In the genomic region with DNA sequence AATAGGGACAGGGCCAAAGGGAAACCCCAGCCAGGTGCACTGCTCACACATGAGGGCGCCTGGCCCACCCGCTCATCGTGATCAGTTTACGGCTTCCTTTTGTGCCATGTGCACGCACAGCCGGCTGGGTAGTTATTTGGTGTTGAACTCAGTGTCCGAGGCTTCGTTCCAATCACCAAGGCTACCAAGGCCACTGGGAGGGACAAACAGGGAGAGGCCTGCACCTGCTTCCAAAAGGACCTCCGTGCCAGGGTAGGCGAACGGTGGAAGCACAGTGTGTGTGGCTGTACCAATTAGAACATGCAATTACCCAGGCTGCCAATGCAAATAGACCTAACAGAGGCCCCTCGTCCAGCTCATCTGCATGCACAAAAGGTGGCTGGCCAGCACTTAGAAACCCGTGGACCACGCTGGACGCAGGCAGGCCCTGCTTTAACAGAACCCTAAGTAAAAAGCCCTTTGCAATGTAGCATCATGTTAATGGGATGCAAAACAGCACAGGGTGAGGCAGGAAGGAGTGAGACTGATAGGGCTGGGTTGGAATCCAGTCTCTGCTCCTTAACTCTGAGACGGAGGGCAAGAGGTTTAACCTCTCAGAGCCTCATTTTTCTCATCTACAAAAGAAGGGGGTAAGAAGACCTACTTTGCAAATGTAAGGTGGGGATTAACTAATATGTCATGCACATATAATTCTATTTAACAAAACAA, we compare ENCODE assay signal across 19 cellular contexts.
DNase-seq lines count a peak whose midpoint lies in the region; ATAC-seq and TF ChIP-seq lines count a peak whose summit lies in the region.
"Had no signal": no experiment of that assay in that cellular context is flagged by ENCODE, and none has a peak within 500 bp of the region (broad histone marks: within the 10 kb centered on the region; RNA-seq: fewer than 3 reads in every experiment).

No MANE protein-coding gene starts in this region.

- DNase-seq in NCI-H510A (lab: John Stamatoyannopoulos, UW), result peak; percentile 68
- peak; percentile 21 for DNase-seq in cerebellar cortex (ENCODE audit: low spot score)
- no peak for DNase-seq in neural progenitor cell (ENCODE audit: low spot score)
- no peak for DNase-seq in naive thymus-derived CD4-positive, alpha-beta T cell
- no peak for DNase-seq in dedifferentiated amniotic fluid mesenchymal stem cell (ENCODE audit: extremely low spot score)
- DNase-seq in stimulated activated naive CD8-positive, alpha-beta T cell treated with anti-CD3 and anti-CD28 coated beads, Interleukin-15, Interleukin-2, amounts not matched to agents 100 U/mL and 50 U/mL, for 24 hours, result no peak
- DNase-seq: activated CD4-positive, alpha-beta memory T cell treated with anti-CD3 and anti-CD28 coated beads for 36 hours; activated naive CD8-positive, alpha-beta T cell treated with anti-CD3 and anti-CD28 coated beads, Interleukin-2, amount 50 U/mL, for 24 hours; cerebellar nuclear complex; foreskin keratinocyte; HFFc6; IMR-90; NCI-H345; occipital lobe; OCI-M1; stimulated activated naive B cell treated with anti-CD40 and anti-IgM and Interleukin-4, amounts not matched to agents 10 μg/mL and 1 μg/mL and 100 μg/mL, for 72 hours had no signal

- H3F3A ChIP-seq in DOHH2 (ENCODE audit: control insufficient read depth, insufficient read depth) (no peaks in the 10 kb centered on the region), neural progenitor cell (ENCODE audit: low read depth) (no peaks in the 10 kb centered on the region)

- H3K9me3 ChIP-seq in DOHH2 (ENCODE audit: control insufficient read depth, insufficient read depth, low read length) (no peaks in the 10 kb centered on the region), neural progenitor cell (ENCODE audit: low read depth) (no peaks in the 10 kb centered on the region)
- no peaks in the 10 kb centered on the region for H3K9me3 ChIP-seq in naive thymus-derived CD4-positive, alpha-beta T cell (ENCODE audit: control insufficient read depth in 2 of 3, low read length in 3 of 3)

- H3K4me2 ChIP-seq in DOHH2 (ENCODE audit: low read length) (peak overlapping the region; percentile 2), neural progenitor cell (no peak overlapping the region)

- no peak for ATAC-seq in naive thymus-derived CD4-positive, alpha-beta T cell
- no peak for ATAC-seq in activated CD4-positive, CD25-positive, alpha-beta regulatory T cell treated with anti-CD3 and anti-CD28 coated beads, Interleukin-2, amount 50 U/mL, for 24 hours
- no peak for ATAC-seq in stimulated activated naive CD8-positive, alpha-beta T cell treated with anti-CD3 and anti-CD28 coated beads, Interleukin-15, Interleukin-2, amounts not matched to agents 100 U/mL and 50 U/mL, for 24 hours
- ATAC-seq: activated naive CD8-positive, alpha-beta T cell treated with anti-CD3 and anti-CD28 coated beads, Interleukin-2, amount 50 U/mL, for 24 hours; foreskin keratinocyte; stimulated activated naive B cell treated with anti-CD40 and anti-IgM and Interleukin-4, amounts not matched to agents 10 μg/mL and 1 μg/mL and 100 μg/mL, for 72 hours had no signal

- intact Hi-C loops in naive thymus-derived CD4-positive, alpha-beta T cell (cut with micrococcal nuclease), result no loop called here

- POLR2A ChIA-PET in naive thymus-derived CD4-positive, alpha-beta T cell (lab: Charles Lee), result no interaction called here

- H3K4me1 Mint-ChIP-seq in neural progenitor cell, result peaks cover 37% of the 10 kb centered on the region
- H3K4me1 Mint-ChIP-seq in naive thymus-derived CD4-positive, alpha-beta T cell, result peaks cover 9 to 59% (median 39%) of the 10 kb centered on the region in 7 donors

- no peaks in the 10 kb centered on the region for H3K36me3 Mint-ChIP-seq in neural progenitor cell
- H3K36me3 Mint-ChIP-seq in naive thymus-derived CD4-positive, alpha-beta T cell, result peaks cover 0 to 2% (median 0%) of the 10 kb centered on the region in 5 donors
- H3K36me3 Mint-ChIP-seq: activated CD4-positive, alpha-beta memory T cell treated with anti-CD3 and anti-CD28 coated beads for 36 hours had no signal

- CTCF ChIA-PET in naive thymus-derived CD4-positive, alpha-beta T cell (lab: Charles Lee), result no interaction called here

- no peaks in the 10 kb centered on the region for H3K27me3 Mint-ChIP-seq in neural progenitor cell (ENCODE audit: insufficient read depth, low read depth)
- no peaks in the 10 kb centered on the region for H3K27me3 Mint-ChIP-seq in naive thymus-derived CD4-positive, alpha-beta T cell
- H3K27me3 Mint-ChIP-seq: activated CD4-positive, alpha-beta memory T cell treated with anti-CD3 and anti-CD28 coated beads for 36 hours; memory B cell; stimulated activated naive B cell treated with anti-CD40 and anti-IgM and Interleukin-4, amounts not matched to agents 10 μg/mL and 1 μg/mL and 100 μg/mL, for 72 hours had no signal

- H3K79me2 ChIP-seq in DOHH2 (ENCODE audit: control insufficient read depth, low read length) (no peaks in the 10 kb centered on the region), neural progenitor cell (ENCODE audit: low read depth) (no peaks in the 10 kb centered on the region)

- TF ChIP-seq CTCF in DOHH2 (IDR thresholded peaks at IDR 0.05; ENCODE audit: low read depth, low read length, poor library complexity, severe bottlenecking) (no peak), neural progenitor cell (IDR thresholded peaks at IDR 0.05) (no peak)

- no peaks in the 10 kb centered on the region for H3K36me3 ChIP-seq in DOHH2 (ENCODE audit: control insufficient read depth, low read length)
- H3K36me3 ChIP-seq in neural progenitor cell, result no peaks in the 10 kb centered on the region
- no peaks in the 10 kb centered on the region for H3K36me3 ChIP-seq in naive thymus-derived CD4-positive, alpha-beta T cell (ENCODE audit: control insufficient read depth in 2 of 3, insufficient read depth in 3 of 3, low read length in 3 of 3)

- no peak overlapping the region for H3K9ac ChIP-seq in neural progenitor cell

- no peaks in the 10 kb centered on the region for H3K9me3 Mint-ChIP-seq in neural progenitor cell
- H3K9me3 Mint-ChIP-seq in naive thymus-derived CD4-positive, alpha-beta T cell, result no peaks in the 10 kb centered on the region
- H3K9me3 Mint-ChIP-seq: activated CD4-positive, alpha-beta memory T cell treated with anti-CD3 and anti-CD28 coated beads for 36 hours; activated naive CD8-positive, alpha-beta T cell treated with anti-CD3 and anti-CD28 coated beads, Interleukin-2, amount 50 U/mL, for 24 hours; HFFc6; memory B cell; stimulated activated naive B cell treated with anti-CD40 and anti-IgM and Interleukin-4, amounts not matched to agents 10 μg/mL and 1 μg/mL and 100 μg/mL, for 72 hours had no signal

- H2AFZ ChIP-seq in neural progenitor cell (replicated peaks), result no peak overlapping the region

- no peak overlapping the region for H3K27ac ChIP-seq in DOHH2 (ENCODE audit: low read depth, low read length)
- H3K27ac ChIP-seq in neural progenitor cell, result no peak overlapping the region
- H3K27ac ChIP-seq in naive thymus-derived CD4-positive, alpha-beta T cell (ENCODE audit: low read depth, low read length), result no peak overlapping the region
- H3K27ac ChIP-seq: foreskin keratinocyte had no signal

- H3K27me3 ChIP-seq in DOHH2 (ENCODE audit: control insufficient read depth, low read length), result no peaks in the 10 kb centered on the region
- no peaks in the 10 kb centered on the region for H3K27me3 ChIP-seq in neural progenitor cell
- no peaks in the 10 kb centered on the region for H3K27me3 ChIP-seq in naive thymus-derived CD4-positive, alpha-beta T cell (ENCODE audit: control insufficient read depth in 2 of 2, insufficient read depth in 2 of 2, low read length in 2 of 2)
- H3K27me3 ChIP-seq: foreskin keratinocyte had no signal

- H3K4me1 ChIP-seq in DOHH2 (ENCODE audit: control insufficient read depth, low read length), result peaks cover 17% of the 10 kb centered on the region
- H3K4me1 ChIP-seq in neural progenitor cell, result no peaks in the 10 kb centered on the region
- no peaks in the 10 kb centered on the region for H3K4me1 ChIP-seq in naive thymus-derived CD4-positive, alpha-beta T cell (ENCODE audit: control insufficient read depth in 2 of 2, insufficient read depth in 2 of 2, low read length in 2 of 2)
- H3K4me1 ChIP-seq: foreskin keratinocyte had no signal

- no peak overlapping the region for H3K4me3 Mint-ChIP-seq in neural progenitor cell
- H3K4me3 Mint-ChIP-seq in naive thymus-derived CD4-positive, alpha-beta T cell, result no peak overlapping the region
- H3K4me3 Mint-ChIP-seq: activated CD4-positive, alpha-beta memory T cell treated with anti-CD3 and anti-CD28 coated beads for 36 hours; activated naive CD8-positive, alpha-beta T cell treated with anti-CD3 and anti-CD28 coated beads, Interleukin-2, amount 50 U/mL, for 24 hours; HFFc6; memory B cell; stimulated activated naive B cell treated with anti-CD40 and anti-IgM and Interleukin-4, amounts not matched to agents 10 μg/mL and 1 μg/mL and 100 μg/mL, for 72 hours had no signal

- H4K20me1 ChIP-seq in DOHH2 (ENCODE audit: control insufficient read depth, insufficient read depth, low read depth, low read length), result peaks cover 6% of the 10 kb centered on the region; the same call in 1 of the 2 replicates
- no peaks in the 10 kb centered on the region for H4K20me1 ChIP-seq in neural progenitor cell (ENCODE audit: low read depth)

- no peak overlapping the region for H3K4me3 ChIP-seq in DOHH2 (ENCODE audit: low read length)
- H3K4me3 ChIP-seq in neural progenitor cell, result no peak overlapping the region
- H3K4me3 ChIP-seq in naive thymus-derived CD4-positive, alpha-beta T cell (ENCODE audit: low read length), result no peak overlapping the region

- no peaks in the 10 kb centered on the region for H3K9me2 ChIP-seq in DOHH2 (replicated peaks; ENCODE audit: control insufficient read depth, low read length)

- H3K27ac Mint-ChIP-seq in neural progenitor cell, result peak overlapping the region; percentile 73
- no peak overlapping the region for H3K27ac Mint-ChIP-seq in naive thymus-derived CD4-positive, alpha-beta T cell
- H3K27ac Mint-ChIP-seq: activated CD4-positive, alpha-beta memory T cell treated with anti-CD3 and anti-CD28 coated beads for 36 hours; activated naive CD8-positive, alpha-beta T cell treated with anti-CD3 and anti-CD28 coated beads, Interleukin-2, amount 50 U/mL, for 24 hours; HFFc6; memory B cell; stimulated activated naive B cell treated with anti-CD40 and anti-IgM and Interleukin-4, amounts not matched to agents 10 μg/mL and 1 μg/mL and 100 μg/mL, for 72 hours had no signal

Comparison
In these comparisons a context has a peak if more than half of its experiments do, and no peak if none do; other contexts are left out.
1. DNase-seq: peak in NCI-H510A (single experiment) and cerebellar cortex (single experiment); none in neural progenitor cell (single experiment), naive thymus-derived CD4-positive, alpha-beta T cell (0 of 9), dedifferentiated amniotic fluid mesenchymal stem cell (single experiment) and stimulated activated naive CD8-positive, alpha-beta T cell treated with anti-CD3 and anti-CD28 coated beads, Interleukin-15, Interleukin-2, amounts not matched to agents 100 U/mL and 50 U/mL, for 24 hours (single experiment).